ENCODE assay signal across 3 cellular contexts in the genomic region with DNA sequence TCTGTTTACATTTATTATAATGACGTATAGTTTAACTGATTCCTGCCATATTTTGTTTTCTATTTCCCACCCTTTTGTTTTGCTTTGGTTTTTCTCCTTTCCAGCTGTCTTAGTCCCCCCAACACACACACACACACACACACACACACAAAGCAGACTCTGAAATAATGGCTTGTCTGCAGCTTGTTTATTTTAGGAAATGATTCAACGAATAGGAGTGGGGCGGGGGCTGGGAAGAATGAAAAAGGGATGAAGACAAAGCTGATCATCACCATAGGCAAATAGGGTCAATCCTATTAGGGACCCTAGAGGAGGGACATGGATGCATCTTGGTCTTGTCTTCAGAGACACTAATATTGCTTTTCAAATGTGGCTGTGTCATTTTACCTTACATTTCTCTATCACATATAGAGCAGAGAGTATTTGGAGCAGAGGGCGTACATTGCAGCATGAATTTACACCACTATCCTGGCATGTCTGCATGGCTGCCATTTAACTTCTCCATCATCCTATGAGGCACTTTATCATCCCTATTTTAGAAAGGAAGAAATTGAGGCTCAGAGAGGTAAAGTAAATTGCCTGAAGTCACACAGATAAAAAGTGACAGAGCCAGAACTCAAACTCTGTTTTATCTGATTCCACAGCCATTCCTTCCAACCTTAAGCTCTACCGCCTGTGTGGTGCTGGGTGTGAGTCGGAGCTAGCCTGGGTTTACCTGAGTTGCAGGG.
A peak's percentile ranks its signal among the peaks of the same experiment; 100 is the strongest.
TF ChIP-seq lines count a peak whose summit lies in the region.

No MANE protein-coding gene starts in this region.

TF ChIP-seq in SK-N-SH, 30 proteins besides CTCF, POLR2A, EP300 and RAD21 (continued from another document):
- TF ChIP-seq MEF2A (IDR thresholded peaks at IDR 0.05; ENCODE audit: borderline replicate concordance, low read depth) (peak; percentile 73; the same call in 1 of the 2 replicates), RXRA (IDR thresholded peaks at IDR 0.05; ENCODE audit: borderline replicate concordance, low read depth) (peak; percentile 47; the same call in 1 of the 2 replicates), TCF12 (IDR thresholded peaks at IDR 0.05) (peak; percentile 86), NFIC (IDR thresholded peaks at IDR 0.05; ENCODE audit: borderline replicate concordance) (peak; percentile 48), MXI1 (IDR thresholded peaks at IDR 0.05; ENCODE audit: low read depth, low read length) (no peak), FOSL2 (IDR thresholded peaks at IDR 0.05; ENCODE audit: borderline replicate concordance, low read depth) (peak; percentile 77)
- TF ChIP-seq, protein P1, sequence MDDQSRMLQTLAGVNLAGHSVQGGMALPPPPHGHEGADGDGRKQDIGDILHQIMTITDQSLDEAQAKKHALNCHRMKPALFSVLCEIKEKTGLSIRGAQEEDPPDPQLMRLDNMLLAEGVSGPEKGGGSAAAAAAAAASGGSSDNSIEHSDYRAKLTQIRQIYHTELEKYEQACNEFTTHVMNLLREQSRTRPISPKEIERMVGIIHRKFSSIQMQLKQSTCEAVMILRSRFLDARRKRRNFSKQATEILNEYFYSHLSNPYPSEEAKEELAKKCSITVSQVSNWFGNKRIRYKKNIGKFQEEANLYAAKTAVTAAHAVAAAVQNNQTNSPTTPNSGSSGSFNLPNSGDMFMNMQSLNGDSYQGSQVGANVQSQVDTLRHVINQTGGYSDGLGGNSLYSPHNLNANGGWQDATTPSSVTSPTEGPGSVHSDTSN (IDR thresholded peaks at IDR 0.05) = peak; percentile 81
- TF ChIP-seq, protein P2, sequence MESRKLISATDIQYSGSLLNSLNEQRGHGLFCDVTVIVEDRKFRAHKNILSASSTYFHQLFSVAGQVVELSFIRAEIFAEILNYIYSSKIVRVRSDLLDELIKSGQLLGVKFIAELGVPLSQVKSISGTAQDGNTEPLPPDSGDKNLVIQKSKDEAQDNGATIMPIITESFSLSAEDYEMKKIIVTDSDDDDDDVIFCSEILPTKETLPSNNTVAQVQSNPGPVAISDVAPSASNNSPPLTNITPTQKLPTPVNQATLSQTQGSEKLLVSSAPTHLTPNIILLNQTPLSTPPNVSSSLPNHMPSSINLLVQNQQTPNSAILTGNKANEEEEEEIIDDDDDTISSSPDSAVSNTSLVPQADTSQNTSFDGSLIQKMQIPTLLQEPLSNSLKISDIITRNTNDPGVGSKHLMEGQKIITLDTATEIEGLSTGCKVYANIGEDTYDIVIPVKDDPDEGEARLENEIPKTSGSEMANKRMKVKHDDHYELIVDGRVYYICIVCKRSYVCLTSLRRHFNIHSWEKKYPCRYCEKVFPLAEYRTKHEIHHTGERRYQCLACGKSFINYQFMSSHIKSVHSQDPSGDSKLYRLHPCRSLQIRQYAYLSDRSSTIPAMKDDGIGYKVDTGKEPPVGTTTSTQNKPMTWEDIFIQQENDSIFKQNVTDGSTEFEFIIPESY (IDR thresholded peaks at IDR 0.05; ENCODE audit: borderline replicate concordance, low read depth) = peak; percentile 62; the same call in 1 of the 2 replicates

TF ChIP-seq in SK-N-SH treated with all-trans-retinoic acid at 6 μM for 48 hours, 23 proteins besides CTCF, POLR2A, EP300 and RAD21 (continued from another document):
- TF ChIP-seq, protein P3, sequence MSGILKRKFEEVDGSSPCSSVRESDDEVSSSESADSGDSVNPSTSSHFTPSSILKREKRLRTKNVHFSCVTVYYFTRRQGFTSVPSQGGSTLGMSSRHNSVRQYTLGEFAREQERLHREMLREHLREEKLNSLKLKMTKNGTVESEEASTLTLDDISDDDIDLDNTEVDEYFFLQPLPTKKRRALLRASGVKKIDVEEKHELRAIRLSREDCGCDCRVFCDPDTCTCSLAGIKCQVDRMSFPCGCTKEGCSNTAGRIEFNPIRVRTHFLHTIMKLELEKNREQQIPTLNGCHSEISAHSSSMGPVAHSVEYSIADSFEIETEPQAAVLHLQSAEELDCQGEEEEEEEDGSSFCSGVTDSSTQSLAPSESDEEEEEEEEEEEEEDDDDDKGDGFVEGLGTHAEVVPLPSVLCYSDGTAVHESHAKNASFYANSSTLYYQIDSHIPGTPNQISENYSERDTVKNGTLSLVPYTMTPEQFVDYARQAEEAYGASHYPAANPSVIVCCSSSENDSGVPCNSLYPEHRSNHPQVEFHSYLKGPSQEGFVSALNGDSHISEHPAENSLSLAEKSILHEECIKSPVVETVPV (CRISPR knock-in tag; IDR thresholded peaks at IDR 0.05) = no peak
- no peak for TF ChIP-seq CSDC2 (CRISPR knock-in tag; IDR thresholded peaks at IDR 0.05)
- TF ChIP-seq TOX (CRISPR knock-in tag; IDR thresholded peaks at IDR 0.05; ENCODE audit: borderline replicate concordance) = no peak
- TF ChIP-seq, protein P4, sequence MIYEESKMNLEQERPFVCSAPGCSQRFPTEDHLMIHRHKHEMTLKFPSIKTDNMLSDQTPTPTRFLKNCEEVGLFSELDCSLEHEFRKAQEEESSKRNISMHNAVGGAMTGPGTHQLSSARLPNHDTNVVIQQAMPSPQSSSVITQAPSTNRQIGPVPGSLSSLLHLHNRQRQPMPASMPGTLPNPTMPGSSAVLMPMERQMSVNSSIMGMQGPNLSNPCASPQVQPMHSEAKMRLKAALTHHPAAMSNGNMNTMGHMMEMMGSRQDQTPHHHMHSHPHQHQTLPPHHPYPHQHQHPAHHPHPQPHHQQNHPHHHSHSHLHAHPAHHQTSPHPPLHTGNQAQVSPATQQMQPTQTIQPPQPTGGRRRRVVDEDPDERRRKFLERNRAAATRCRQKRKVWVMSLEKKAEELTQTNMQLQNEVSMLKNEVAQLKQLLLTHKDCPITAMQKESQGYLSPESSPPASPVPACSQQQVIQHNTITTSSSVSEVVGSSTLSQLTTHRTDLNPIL (CRISPR knock-in tag; IDR thresholded peaks at IDR 0.05; ENCODE audit: low read depth) = no peak

TF ChIP-seq in K562, 482 proteins besides CTCF, POLR2A, EP300 and RAD21 (continued from another document):
- TF ChIP-seq, protein P5, sequence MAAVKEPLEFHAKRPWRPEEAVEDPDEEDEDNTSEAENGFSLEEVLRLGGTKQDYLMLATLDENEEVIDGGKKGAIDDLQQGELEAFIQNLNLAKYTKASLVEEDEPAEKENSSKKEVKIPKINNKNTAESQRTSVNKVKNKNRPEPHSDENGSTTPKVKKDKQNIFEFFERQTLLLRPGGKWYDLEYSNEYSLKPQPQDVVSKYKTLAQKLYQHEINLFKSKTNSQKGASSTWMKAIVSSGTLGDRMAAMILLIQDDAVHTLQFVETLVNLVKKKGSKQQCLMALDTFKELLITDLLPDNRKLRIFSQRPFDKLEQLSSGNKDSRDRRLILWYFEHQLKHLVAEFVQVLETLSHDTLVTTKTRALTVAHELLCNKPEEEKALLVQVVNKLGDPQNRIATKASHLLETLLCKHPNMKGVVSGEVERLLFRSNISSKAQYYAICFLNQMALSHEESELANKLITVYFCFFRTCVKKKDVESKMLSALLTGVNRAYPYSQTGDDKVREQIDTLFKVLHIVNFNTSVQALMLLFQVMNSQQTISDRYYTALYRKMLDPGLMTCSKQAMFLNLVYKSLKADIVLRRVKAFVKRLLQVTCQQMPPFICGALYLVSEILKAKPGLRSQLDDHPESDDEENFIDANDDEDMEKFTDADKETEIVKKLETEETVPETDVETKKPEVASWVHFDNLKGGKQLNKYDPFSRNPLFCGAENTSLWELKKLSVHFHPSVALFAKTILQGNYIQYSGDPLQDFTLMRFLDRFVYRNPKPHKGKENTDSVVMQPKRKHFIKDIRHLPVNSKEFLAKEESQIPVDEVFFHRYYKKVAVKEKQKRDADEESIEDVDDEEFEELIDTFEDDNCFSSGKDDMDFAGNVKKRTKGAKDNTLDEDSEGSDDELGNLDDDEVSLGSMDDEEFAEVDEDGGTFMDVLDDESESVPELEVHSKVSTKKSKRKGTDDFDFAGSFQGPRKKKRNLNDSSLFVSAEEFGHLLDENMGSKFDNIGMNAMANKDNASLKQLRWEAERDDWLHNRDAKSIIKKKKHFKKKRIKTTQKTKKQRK (IDR thresholded peaks at IDR 0.05; ENCODE audit: borderline replicate concordance, low read depth, low read length) = no peak
- TF ChIP-seq KDM4B (IDR thresholded peaks at IDR 0.05; ENCODE audit: borderline replicate concordance in 2 of 2, low read depth in 1 of 2) = no peak
- no peak for TF ChIP-seq NONO (IDR thresholded peaks at IDR 0.05; ENCODE audit: low read depth in 2 of 2, low read length in 1 of 2)
- TF ChIP-seq GABPA (tag; conservative IDR thresholded peaks at IDR 0.05; ENCODE audit: low read depth) = no peak
- TF ChIP-seq ZFP36 (IDR thresholded peaks at IDR 0.05; ENCODE audit: low read depth, low read length, partially characterized antibody) = peak; percentile 38
- TF ChIP-seq DIDO1 (tag; IDR thresholded peaks at IDR 0.05; ENCODE audit: low read depth) = no peak
- TF ChIP-seq ZNF778 (CRISPR knock-in tag; IDR thresholded peaks at IDR 0.05) = no peak
- TF ChIP-seq XRCC4 (IDR thresholded peaks at IDR 0.05; ENCODE audit: extremely low read depth, insufficient read depth, insufficient read length) = no peak
- TF ChIP-seq ADNP (tag; IDR thresholded peaks at IDR 0.05) = no peak
- no peak for TF ChIP-seq MECOM (CRISPR knock-in tag; IDR thresholded peaks at IDR 0.05)
- TF ChIP-seq NR4A1 (CRISPR knock-in tag; IDR thresholded peaks at IDR 0.05) = no peak
- no peak for TF ChIP-seq NR4A1 (tag; IDR thresholded peaks at IDR 0.05)
- TF ChIP-seq ZNF174 (CRISPR knock-in tag; IDR thresholded peaks at IDR 0.05) = no peak
- no peak for TF ChIP-seq TAF15 (IDR thresholded peaks at IDR 0.05; ENCODE audit: low read depth, low read length)
- TF ChIP-seq RBM25 (IDR thresholded peaks at IDR 0.05; ENCODE audit: low read depth, low read length, severe bottlenecking) = peak; percentile 32
TF ChIP-seq in K562: peak in this region for 2.
